Comparison of ENCODE assay signal across 22 cellular contexts in genomic region chrX:85375333-85375738, GRCh38. TPM values are rescaled to one million over a fixed set of nuclear protein-coding genes. Genes with fewer than 3 reads are reported as not detected.
DNase-seq lines count a peak whose midpoint lies in the region; TF ChIP-seq lines count a peak whose summit lies in the region.
"Had no signal": no experiment of that assay in that cellular context is flagged by ENCODE, and none has a peak within 500 bp of the region (broad histone marks: within the 10 kb centered on the region; RNA-seq: fewer than 3 reads in every experiment).

No MANE protein-coding gene starts in this region.

- peak overlapping the region; percentile 40 for H3K4me3 ChIP-seq in smooth muscle cell

- no peaks in the 10 kb centered on the region for H3F3A ChIP-seq in smooth muscle cell (ENCODE audit: low read depth)

- H2AFZ ChIP-seq in smooth muscle cell (ENCODE audit: low read depth), result no peak overlapping the region

- DNase-seq in NCI-H2081 (lab: John Stamatoyannopoulos, UW) (peak; percentile 37 to 73), NCI-H2081 treated with DMSO at 0.1 percent for 48 hours (lab: John Stamatoyannopoulos, UW) (no peak), NCI-H748 treated with DMSO at 0.1 percent for 48 hours (lab: John Stamatoyannopoulos, UW) (peak; percentile 88), foreskin melanocyte (peak; percentile 3), smooth muscle cell (lab: John Stamatoyannopoulos, UW; ENCODE audit: unreplicated experiment) (no peak), erythroblast (lab: John Stamatoyannopoulos, UW) (no peak)
- DNase-seq in stimulated activated CD4-positive, alpha-beta T cell treated with anti-CD3 and anti-CD28 coated beads, Interleukin-12 subunit alpha, Interleukin-12 subunit beta, amount 100 ng/mL, for 4 hours, result no peak
- no peak for DNase-seq in central memory CD4-positive, alpha-beta T cell
- DNase-seq: activated CD4-positive, alpha-beta T cell treated with anti-CD3 and anti-CD28 coated beads, Interleukin-2, amount 50 U/mL, for 4 hours; activated naive CD8-positive, alpha-beta T cell treated with anti-CD3 and anti-CD28 coated beads, Interleukin-2, amount 10 ng/mL, durations not matched to agents 7 days and 5 days; activated T-cell treated with anti-CD3 and anti-CD28 coated beads, Interleukin-2, amount 50 U/mL, for 48 hours; caudate nucleus; CD4-positive, alpha-beta T cell; endodermal cell; GDM1; KBM-7; NCI-H1092 treated with DMSO at 0.1 percent for 48 hours; NK-92 treated with Interleukin-12 subunit alpha and Interleukin-12 subunit beta, amount 100 ng/mL, for 24 hours; posterior cingulate gyrus; SIG-M5 had no signal

- no peaks in the 10 kb centered on the region for H3K79me2 ChIP-seq in smooth muscle cell (ENCODE audit: low read depth)

- WGBS in smooth muscle cell (ENCODE audit: low lambda C conversion rate), result 51% methylated on average over 5 of the region's 5 CpGs

- H3K4me2 ChIP-seq in smooth muscle cell, result no peak overlapping the region

- H3K27me3 ChIP-seq in smooth muscle cell (ENCODE audit: low read depth), result no peaks in the 10 kb centered on the region

- H4K20me1 ChIP-seq in smooth muscle cell (ENCODE audit: low read depth), result no peaks in the 10 kb centered on the region

- peaks cover 3% of the 10 kb centered on the region for H3K9me3 ChIP-seq in smooth muscle cell (replicated peaks; ENCODE audit: low read depth)

- no peak for TF ChIP-seq POLR2A in erythroblast (IDR thresholded peaks at IDR 0.05; ENCODE audit: low read length)

- no peak overlapping the region for H3K9ac ChIP-seq in smooth muscle cell (ENCODE audit: low read depth)

- H3K27ac ChIP-seq in smooth muscle cell (ENCODE audit: low read depth), result no peak overlapping the region
- H3K27ac ChIP-seq: HL-60 had no signal

- H3K36me3 ChIP-seq in smooth muscle cell (ENCODE audit: low read depth), result no peaks in the 10 kb centered on the region

- TF ChIP-seq CTCF in smooth muscle cell (IDR thresholded peaks at IDR 0.05; ENCODE audit: borderline replicate concordance, insufficient read depth, poor library complexity, severe bottlenecking), result no peak

- no peaks in the 10 kb centered on the region for H3K4me1 ChIP-seq in smooth muscle cell (ENCODE audit: low read depth)

RNA-seq across cellular contexts. Expression of gene POF1B, which starts 4.1 kb away (rescaled TPM):
- total RNA-seq in smooth muscle cell, result 4.8 and 8.3 TPM in 2 replicates
- 0.53 and 1.6 TPM in 2 replicates for polyA plus RNA-seq in smooth muscle cell
- total RNA-seq: A172, endodermal cell had no signal

Comparison
In these comparisons a context has a peak if more than half of its experiments do, and no peak if none do; other contexts are left out.
1. DNase-seq: peak in NCI-H2081 (2 of 2), NCI-H748 treated with DMSO at 0.1 percent for 48 hours (single experiment) and foreskin melanocyte (single experiment); none in NCI-H2081 treated with DMSO at 0.1 percent for 48 hours (single experiment), smooth muscle cell (single experiment), stimulated activated CD4-positive, alpha-beta T cell treated with anti-CD3 and anti-CD28 coated beads, Interleukin-12 subunit alpha, Interleukin-12 subunit beta, amount 100 ng/mL, for 4 hours (single experiment), erythroblast (0 of 2) and central memory CD4-positive, alpha-beta T cell (single experiment).